ENCODE assay signal across 1 cellular context in the genomic region with DNA sequence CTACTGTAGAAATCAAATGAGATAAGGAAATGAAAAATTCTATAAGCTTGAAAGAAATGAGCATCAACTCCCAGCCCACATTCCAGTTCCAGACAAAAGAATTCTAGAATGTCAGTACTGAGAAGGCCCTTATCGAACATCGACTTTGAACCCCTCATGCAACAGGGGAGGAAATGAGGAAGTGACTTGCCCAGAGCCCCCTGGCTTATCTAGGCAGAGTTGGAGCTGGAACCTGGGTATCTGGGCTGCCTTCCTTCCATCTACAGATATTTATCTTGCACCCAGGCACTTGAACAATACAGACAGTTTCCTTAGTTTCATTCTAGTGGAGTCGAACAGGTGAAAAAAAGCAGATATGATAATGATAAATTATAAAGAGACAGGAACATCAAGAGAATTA.
A peak's percentile ranks its signal among the peaks of the same experiment; 100 is the strongest.
TF ChIP-seq lines count a peak whose summit lies in the region.

No MANE protein-coding gene starts in this region.

TF ChIP-seq in K562, 482 proteins besides CTCF, POLR2A, EP300 and RAD21 (continued from another document and continues in another):
- TF ChIP-seq NFE2L1 (tag; IDR thresholded peaks at IDR 0.05; ENCODE audit: borderline replicate concordance, low read depth), result no peak
- TF ChIP-seq FOXM1 (IDR thresholded peaks at IDR 0.05; ENCODE audit: low read depth), result no peak
- TF ChIP-seq FOXM1 (CRISPR knock-in tag; IDR thresholded peaks at IDR 0.05; ENCODE audit: low read depth), result no peak
- no peak for TF ChIP-seq ERF (CRISPR knock-in tag; IDR thresholded peaks at IDR 0.05)
- TF ChIP-seq, protein P1, sequence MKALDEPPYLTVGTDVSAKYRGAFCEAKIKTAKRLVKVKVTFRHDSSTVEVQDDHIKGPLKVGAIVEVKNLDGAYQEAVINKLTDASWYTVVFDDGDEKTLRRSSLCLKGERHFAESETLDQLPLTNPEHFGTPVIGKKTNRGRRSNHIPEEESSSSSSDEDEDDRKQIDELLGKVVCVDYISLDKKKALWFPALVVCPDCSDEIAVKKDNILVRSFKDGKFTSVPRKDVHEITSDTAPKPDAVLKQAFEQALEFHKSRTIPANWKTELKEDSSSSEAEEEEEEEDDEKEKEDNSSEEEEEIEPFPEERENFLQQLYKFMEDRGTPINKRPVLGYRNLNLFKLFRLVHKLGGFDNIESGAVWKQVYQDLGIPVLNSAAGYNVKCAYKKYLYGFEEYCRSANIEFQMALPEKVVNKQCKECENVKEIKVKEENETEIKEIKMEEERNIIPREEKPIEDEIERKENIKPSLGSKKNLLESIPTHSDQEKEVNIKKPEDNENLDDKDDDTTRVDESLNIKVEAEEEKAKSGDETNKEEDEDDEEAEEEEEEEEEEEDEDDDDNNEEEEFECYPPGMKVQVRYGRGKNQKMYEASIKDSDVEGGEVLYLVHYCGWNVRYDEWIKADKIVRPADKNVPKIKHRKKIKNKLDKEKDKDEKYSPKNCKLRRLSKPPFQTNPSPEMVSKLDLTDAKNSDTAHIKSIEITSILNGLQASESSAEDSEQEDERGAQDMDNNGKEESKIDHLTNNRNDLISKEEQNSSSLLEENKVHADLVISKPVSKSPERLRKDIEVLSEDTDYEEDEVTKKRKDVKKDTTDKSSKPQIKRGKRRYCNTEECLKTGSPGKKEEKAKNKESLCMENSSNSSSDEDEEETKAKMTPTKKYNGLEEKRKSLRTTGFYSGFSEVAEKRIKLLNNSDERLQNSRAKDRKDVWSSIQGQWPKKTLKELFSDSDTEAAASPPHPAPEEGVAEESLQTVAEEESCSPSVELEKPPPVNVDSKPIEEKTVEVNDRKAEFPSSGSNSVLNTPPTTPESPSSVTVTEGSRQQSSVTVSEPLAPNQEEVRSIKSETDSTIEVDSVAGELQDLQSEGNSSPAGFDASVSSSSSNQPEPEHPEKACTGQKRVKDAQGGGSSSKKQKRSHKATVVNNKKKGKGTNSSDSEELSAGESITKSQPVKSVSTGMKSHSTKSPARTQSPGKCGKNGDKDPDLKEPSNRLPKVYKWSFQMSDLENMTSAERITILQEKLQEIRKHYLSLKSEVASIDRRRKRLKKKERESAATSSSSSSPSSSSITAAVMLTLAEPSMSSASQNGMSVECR (CRISPR knock-in tag; IDR thresholded peaks at IDR 0.05), result no peak
- TF ChIP-seq RBM25 (IDR thresholded peaks at IDR 0.05; ENCODE audit: low read depth, low read length, severe bottlenecking), result no peak
- no peak for TF ChIP-seq MIER1 (IDR thresholded peaks at IDR 0.05; ENCODE audit: low read depth)
- TF ChIP-seq ZNF23 (CRISPR knock-in tag; IDR thresholded peaks at IDR 0.05), result no peak
- no peak for TF ChIP-seq NCOA6 (IDR thresholded peaks at IDR 0.05)
- no peak for TF ChIP-seq HINFP (tag; conservative IDR thresholded peaks at IDR 0.05; ENCODE audit: low read depth)
- TF ChIP-seq, protein P2, sequence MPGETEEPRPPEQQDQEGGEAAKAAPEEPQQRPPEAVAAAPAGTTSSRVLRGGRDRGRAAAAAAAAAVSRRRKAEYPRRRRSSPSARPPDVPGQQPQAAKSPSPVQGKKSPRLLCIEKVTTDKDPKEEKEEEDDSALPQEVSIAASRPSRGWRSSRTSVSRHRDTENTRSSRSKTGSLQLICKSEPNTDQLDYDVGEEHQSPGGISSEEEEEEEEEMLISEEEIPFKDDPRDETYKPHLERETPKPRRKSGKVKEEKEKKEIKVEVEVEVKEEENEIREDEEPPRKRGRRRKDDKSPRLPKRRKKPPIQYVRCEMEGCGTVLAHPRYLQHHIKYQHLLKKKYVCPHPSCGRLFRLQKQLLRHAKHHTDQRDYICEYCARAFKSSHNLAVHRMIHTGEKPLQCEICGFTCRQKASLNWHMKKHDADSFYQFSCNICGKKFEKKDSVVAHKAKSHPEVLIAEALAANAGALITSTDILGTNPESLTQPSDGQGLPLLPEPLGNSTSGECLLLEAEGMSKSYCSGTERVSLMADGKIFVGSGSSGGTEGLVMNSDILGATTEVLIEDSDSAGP (CRISPR knock-in tag; IDR thresholded peaks at IDR 0.05), result no peak
- TF ChIP-seq NRF1 (conservative IDR thresholded peaks at IDR 0.05 in 1 of 2, IDR thresholded peaks at IDR 0.05 in 1 of 2), result no peak
- no peak for TF ChIP-seq FIP1L1 (IDR thresholded peaks at IDR 0.05; ENCODE audit: low read depth, low read length, poor library complexity, severe bottlenecking)
- no peak for TF ChIP-seq PML (IDR thresholded peaks at IDR 0.05; ENCODE audit: low read length)
- TF ChIP-seq ZNF449 (CRISPR knock-in tag; IDR thresholded peaks at IDR 0.05), result no peak
- no peak for TF ChIP-seq ZFP30 (CRISPR knock-in tag; IDR thresholded peaks at IDR 0.05; ENCODE audit: borderline replicate concordance)
- TF ChIP-seq ZNF586 (CRISPR knock-in tag; conservative IDR thresholded peaks at IDR 0.05), result no peak
- peak; percentile 38; the same call in 1 of the 2 replicates for TF ChIP-seq SMARCC2 (IDR thresholded peaks at IDR 0.05; ENCODE audit: low read depth)
- 0 out of 2 replicates have a peak, but pooled peaks have one; percentile 72 for TF ChIP-seq MTA3 (IDR thresholded peaks at IDR 0.05; ENCODE audit: borderline replicate concordance)
- TF ChIP-seq, protein P3, sequence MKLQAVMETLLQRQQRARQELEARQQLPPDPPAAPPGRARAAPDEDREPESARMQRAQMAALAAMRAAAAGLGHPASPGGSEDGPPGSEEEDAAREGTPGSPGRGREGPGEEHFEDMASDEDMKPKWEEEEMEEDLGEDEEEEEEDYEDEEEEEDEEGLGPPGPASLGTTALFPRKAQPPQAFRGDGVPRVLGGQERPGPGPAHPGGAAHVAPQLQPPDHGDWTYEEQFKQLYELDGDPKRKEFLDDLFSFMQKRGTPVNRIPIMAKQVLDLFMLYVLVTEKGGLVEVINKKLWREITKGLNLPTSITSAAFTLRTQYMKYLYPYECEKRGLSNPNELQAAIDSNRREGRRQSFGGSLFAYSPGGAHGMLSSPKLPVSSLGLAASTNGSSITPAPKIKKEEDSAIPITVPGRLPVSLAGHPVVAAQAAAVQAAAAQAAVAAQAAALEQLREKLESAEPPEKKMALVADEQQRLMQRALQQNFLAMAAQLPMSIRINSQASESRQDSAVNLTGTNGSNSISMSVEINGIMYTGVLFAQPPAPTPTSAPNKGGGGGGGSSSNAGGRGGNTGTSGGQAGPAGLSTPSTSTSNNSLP (IDR thresholded peaks at IDR 0.05; ENCODE audit: borderline replicate concordance, low read depth, low read length), result no peak
- no peak for TF ChIP-seq HDAC1 (IDR thresholded peaks at IDR 0.05)
- TF ChIP-seq ELK3 (CRISPR knock-in tag; IDR thresholded peaks at IDR 0.05), result no peak
- TF ChIP-seq SIX5 (IDR thresholded peaks at IDR 0.05; ENCODE audit: borderline replicate concordance in 1 of 2, insufficient read depth in 1 of 2, low read depth in 1 of 2, low read length in 2 of 2), result no peak
- no peak for TF ChIP-seq ZNF184 (CRISPR knock-in tag; IDR thresholded peaks at IDR 0.05)
- no peak for TF ChIP-seq SMARCA5 (IDR thresholded peaks at IDR 0.05)
- TF ChIP-seq RERE (CRISPR knock-in tag; IDR thresholded peaks at IDR 0.05; ENCODE audit: borderline replicate concordance), result no peak
- no peak for TF ChIP-seq POLR2AphosphoS5 (IDR thresholded peaks at IDR 0.05; ENCODE audit: control insufficient read depth, insufficient read depth, low read depth, low read length)
- no peak for TF ChIP-seq FUS (optimal IDR thresholded peaks at IDR 0.05; ENCODE audit: low read depth, low read length)
- no peak for TF ChIP-seq CSDE1 (IDR thresholded peaks at IDR 0.05)
- TF ChIP-seq ADNP (tag; IDR thresholded peaks at IDR 0.05), result no peak
- peak; percentile 83 for TF ChIP-seq SMARCA4 (IDR thresholded peaks at IDR 0.05)
- no peak for TF ChIP-seq CBX5 (IDR thresholded peaks at IDR 0.05; ENCODE audit: borderline replicate concordance, low read depth)
- TF ChIP-seq NUFIP1 (IDR thresholded peaks at IDR 0.05; ENCODE audit: partially characterized antibody), result no peak
- no peak for TF ChIP-seq SRSF1 (IDR thresholded peaks at IDR 0.05; ENCODE audit: low read depth, low read length)
- TF ChIP-seq GABPB2 (CRISPR knock-in tag; conservative IDR thresholded peaks at IDR 0.05), result no peak
- no peak for TF ChIP-seq NFRKB (IDR thresholded peaks at IDR 0.05; ENCODE audit: low read depth)
- TF ChIP-seq PRMT5 (CRISPR knock-in tag; IDR thresholded peaks at IDR 0.05), result no peak
- TF ChIP-seq SNAPC5 (CRISPR knock-in tag; IDR thresholded peaks at IDR 0.05), result no peak
- TF ChIP-seq, protein P4, sequence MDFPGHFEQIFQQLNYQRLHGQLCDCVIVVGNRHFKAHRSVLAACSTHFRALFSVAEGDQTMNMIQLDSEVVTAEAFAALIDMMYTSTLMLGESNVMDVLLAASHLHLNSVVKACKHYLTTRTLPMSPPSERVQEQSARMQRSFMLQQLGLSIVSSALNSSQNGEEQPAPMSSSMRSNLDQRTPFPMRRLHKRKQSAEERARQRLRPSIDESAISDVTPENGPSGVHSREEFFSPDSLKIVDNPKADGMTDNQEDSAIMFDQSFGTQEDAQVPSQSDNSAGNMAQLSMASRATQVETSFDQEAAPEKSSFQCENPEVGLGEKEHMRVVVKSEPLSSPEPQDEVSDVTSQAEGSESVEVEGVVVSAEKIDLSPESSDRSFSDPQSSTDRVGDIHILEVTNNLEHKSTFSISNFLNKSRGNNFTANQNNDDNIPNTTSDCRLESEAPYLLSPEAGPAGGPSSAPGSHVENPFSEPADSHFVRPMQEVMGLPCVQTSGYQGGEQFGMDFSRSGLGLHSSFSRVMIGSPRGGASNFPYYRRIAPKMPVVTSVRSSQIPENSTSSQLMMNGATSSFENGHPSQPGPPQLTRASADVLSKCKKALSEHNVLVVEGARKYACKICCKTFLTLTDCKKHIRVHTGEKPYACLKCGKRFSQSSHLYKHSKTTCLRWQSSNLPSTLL (IDR thresholded peaks at IDR 0.05), result no peak
- no peak for TF ChIP-seq ILF3 (IDR thresholded peaks at IDR 0.05; ENCODE audit: borderline replicate concordance)
- TF ChIP-seq DPF2 (IDR thresholded peaks at IDR 0.05), result peak; percentile 77
- TF ChIP-seq ZKSCAN8 (CRISPR knock-in tag; IDR thresholded peaks at IDR 0.05), result no peak
- no peak for TF ChIP-seq HNRNPH1 (optimal IDR thresholded peaks at IDR 0.05; ENCODE audit: low read depth, low read length)
- TF ChIP-seq SAFB (IDR thresholded peaks at IDR 0.05; ENCODE audit: borderline replicate concordance, low read depth, low read length), result no peak
- TF ChIP-seq ZC3H11A (IDR thresholded peaks at IDR 0.05; ENCODE audit: low read depth, low read length), result no peak
- peak; percentile 57 for TF ChIP-seq ZEB2 (IDR thresholded peaks at IDR 0.05)
- no peak for TF ChIP-seq ZNF75A (CRISPR knock-in tag; IDR thresholded peaks at IDR 0.05)
